ENCODE assay signal across 1 cellular context in genomic region chr1:118947003-118947765, GRCh38.
TF ChIP-seq lines count a peak whose summit lies in the region.

No MANE protein-coding gene starts in this region.

TF ChIP-seq in K562, 482 proteins besides CTCF, POLR2A, EP300 and RAD21 (continued from another document):
- TF ChIP-seq ZNF449 (CRISPR knock-in tag; IDR thresholded peaks at IDR 0.05): peak; percentile 38; the same call in 1 of the 2 replicates
- 0 out of 2 replicates have a peak, but pooled peaks have one; percentile 43 for TF ChIP-seq ZNF354B (CRISPR knock-in tag; IDR thresholded peaks at IDR 0.05)
